ENCODE assay signal across 21 cellular contexts in the genomic region with DNA sequence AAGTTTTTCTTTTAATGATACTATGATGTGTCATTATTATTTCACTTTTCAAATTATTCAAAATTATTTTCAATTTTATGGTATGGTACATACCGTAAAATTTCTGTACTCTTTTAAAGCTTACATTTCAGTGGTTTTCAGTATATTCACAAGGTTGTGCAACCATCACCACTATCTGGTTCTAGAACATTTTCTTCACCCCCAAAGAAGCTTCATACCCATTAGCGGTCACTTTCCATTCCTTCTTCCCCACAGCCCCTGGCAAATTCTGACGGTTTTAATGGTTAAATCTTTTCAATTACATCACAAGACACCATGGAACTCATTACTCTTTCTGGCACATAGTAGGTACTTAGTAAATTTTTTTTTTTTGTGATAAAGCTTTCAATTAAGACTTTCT. TPM values are rescaled to one million over a fixed set of nuclear protein-coding genes. Genes with fewer than 3 reads are reported as not detected.
DNase-seq lines count a peak whose midpoint lies in the region; TF ChIP-seq lines count a peak whose summit lies in the region.
"Had no signal": no experiment of that assay in that cellular context is flagged by ENCODE, and none has a peak within 500 bp of the region (broad histone marks: within the 10 kb centered on the region; RNA-seq: fewer than 3 reads in every experiment).

No MANE protein-coding gene starts in this region.

- H3K9me3 ChIP-seq in CD8-positive, alpha-beta memory T cell (ENCODE audit: low read length) = no peaks in the 10 kb centered on the region
- no peaks in the 10 kb centered on the region for H3K9me3 ChIP-seq in adrenal gland (replicated peaks in 1 of 3)
- H3K9me3 ChIP-seq: BE2C, psoas muscle, SK-N-SH had no signal

- H3K4me1 Mint-ChIP-seq in T-helper 2 cell treated with Interferon-gamma antibody and Interleukin-4, amounts not matched to agents 5 μg/mL and 100 μg/mL, for 36 hours (ENCODE audit: low read depth) = peaks cover 44% of the 10 kb centered on the region
- H3K4me1 Mint-ChIP-seq in CD8-positive, alpha-beta memory T cell = peaks cover 64 to 88% (median 77%) of the 10 kb centered on the region in 3 donors
- peaks cover 70% of the 10 kb centered on the region for H3K4me1 Mint-ChIP-seq in activated CD4-positive, alpha-beta memory T cell treated with anti-CD3 and anti-CD28 coated beads, Interleukin-2, amount 10 ng/mL, durations not matched to agents 7 days and 5 days
- H3K4me1 Mint-ChIP-seq in endothelial cell (ENCODE audit: unreplicated experiment) = peaks cover 5% of the 10 kb centered on the region

- DNase-seq in T-helper 2 cell treated with Interferon-gamma antibody and Interleukin-4, amounts not matched to agents 5 μg/mL and 100 μg/mL, for 36 hours (ENCODE audit: low spot score) = no peak
- DNase-seq in T-helper 2 cell = no peak
- no peak for DNase-seq in CD8-positive, alpha-beta memory T cell
- DNase-seq in activated CD4-positive, alpha-beta memory T cell treated with anti-CD3 and anti-CD28 coated beads, Interleukin-2, amount 10 ng/mL, durations not matched to agents 7 days and 5 days = no peak
- DNase-seq in fibroblast of villous mesenchyme (ENCODE audit: low read depth) = peak; percentile 71
- no peak for DNase-seq in endothelial cell (ENCODE audit: low spot score)
- DNase-seq in NCI-H1048 (lab: John Stamatoyannopoulos, UW) = no peak
- DNase-seq in adrenal gland = no peak
- DNase-seq: 8988T; amygdala; BE2C; DMS 273 treated with DMSO at 0.1 percent for 48 hours; effector CD8-positive, alpha-beta T cell; HFFc6; kidney; mesenchymal stem cell; NCI-H526; psoas muscle; SK-N-SH; trophoblast cell had no signal

- peak overlapping the region; percentile 60 for H3K27ac ChIP-seq in CD8-positive, alpha-beta memory T cell (ENCODE audit: low read depth, low read length)
- no peak overlapping the region for H3K27ac ChIP-seq in adrenal gland
- H3K27ac ChIP-seq: psoas muscle had no signal

- CTCF ChIA-PET in CD8-positive, alpha-beta memory T cell (lab: Charles Lee) = interaction anchor here (2.9 to 9.8 kb wide), 3 partner anchors 9 to 409 kb away, joined by 10 to 104 read pairs (median 66); no protein-coding TSS in a partner anchor
- CTCF ChIA-PET in activated CD4-positive, alpha-beta memory T cell treated with anti-CD3 and anti-CD28 coated beads, Interleukin-2, amount 10 ng/mL, durations not matched to agents 7 days and 5 days (lab: Charles Lee) = interaction anchor here (2.7 to 5.4 kb wide), 2 partner anchors 10 to 14 kb away, joined by 16 to 41 read pairs; no protein-coding TSS in a partner anchor

- no peak overlapping the region for H3K4me3 Mint-ChIP-seq in T-helper 2 cell treated with Interferon-gamma antibody and Interleukin-4, amounts not matched to agents 5 μg/mL and 100 μg/mL, for 36 hours
- H3K4me3 Mint-ChIP-seq in CD8-positive, alpha-beta memory T cell = peak overlapping the region; percentile 58 to 100 (median 93)
- no peak overlapping the region for H3K4me3 Mint-ChIP-seq in activated CD4-positive, alpha-beta memory T cell treated with anti-CD3 and anti-CD28 coated beads, Interleukin-2, amount 10 ng/mL, durations not matched to agents 7 days and 5 days
- H3K4me3 Mint-ChIP-seq in endothelial cell (ENCODE audit: unreplicated experiment) = no peak overlapping the region
- H3K4me3 Mint-ChIP-seq: HFFc6 had no signal

- H3K9me3 Mint-ChIP-seq in T-helper 2 cell treated with Interferon-gamma antibody and Interleukin-4, amounts not matched to agents 5 μg/mL and 100 μg/mL, for 36 hours = peaks cover 6% of the 10 kb centered on the region
- peaks cover 0 to 2% (median 0%) of the 10 kb centered on the region in 5 donors for H3K9me3 Mint-ChIP-seq in CD8-positive, alpha-beta memory T cell
- peaks cover 9% of the 10 kb centered on the region for H3K9me3 Mint-ChIP-seq in activated CD4-positive, alpha-beta memory T cell treated with anti-CD3 and anti-CD28 coated beads, Interleukin-2, amount 10 ng/mL, durations not matched to agents 7 days and 5 days
- no peaks in the 10 kb centered on the region for H3K9me3 Mint-ChIP-seq in endothelial cell (ENCODE audit: unreplicated experiment)
- H3K9me3 Mint-ChIP-seq: HFFc6; stimulated activated memory B cell treated with anti-CD40 and anti-IgM and Interleukin-4, amounts not matched to agents 10 μg/mL and 1 μg/mL and 100 μg/mL, for 72 hours had no signal

- POLR2A ChIA-PET in CD8-positive, alpha-beta memory T cell (lab: Charles Lee) = interaction anchor here (0.5 to 4.6 kb wide), 5 partner anchors 10 to 592 kb away, joined by 3 to 174 read pairs (median 4); a partner anchor contains a TSS
- POLR2A ChIA-PET in activated CD4-positive, alpha-beta memory T cell treated with anti-CD3 and anti-CD28 coated beads, Interleukin-2, amount 10 ng/mL, durations not matched to agents 7 days and 5 days (lab: Charles Lee) = interaction anchor here (1.1 to 11.7 kb wide), 6 partner anchors 12 to 148 kb away, joined by 3 to 405 read pairs (median 9); a partner anchor contains a TSS

- TF ChIP-seq POLR2A in adrenal gland (IDR thresholded peaks at IDR 0.05) = no peak

- no peaks in the 10 kb centered on the region for H3K27me3 Mint-ChIP-seq in T-helper 2 cell treated with Interferon-gamma antibody and Interleukin-4, amounts not matched to agents 5 μg/mL and 100 μg/mL, for 36 hours (ENCODE audit: low read depth)
- H3K27me3 Mint-ChIP-seq in CD8-positive, alpha-beta memory T cell = no peaks in the 10 kb centered on the region
- H3K27me3 Mint-ChIP-seq in activated CD4-positive, alpha-beta memory T cell treated with anti-CD3 and anti-CD28 coated beads, Interleukin-2, amount 10 ng/mL, durations not matched to agents 7 days and 5 days = no peaks in the 10 kb centered on the region
- peaks cover 2% of the 10 kb centered on the region for H3K27me3 Mint-ChIP-seq in endothelial cell (ENCODE audit: unreplicated experiment)
- H3K27me3 Mint-ChIP-seq: stimulated activated memory B cell treated with anti-CD40 and anti-IgM and Interleukin-4, amounts not matched to agents 10 μg/mL and 1 μg/mL and 100 μg/mL, for 72 hours had no signal

- peaks cover 59% of the 10 kb centered on the region for H3K36me3 Mint-ChIP-seq in T-helper 2 cell treated with Interferon-gamma antibody and Interleukin-4, amounts not matched to agents 5 μg/mL and 100 μg/mL, for 36 hours (ENCODE audit: low read depth)
- H3K36me3 Mint-ChIP-seq in CD8-positive, alpha-beta memory T cell = peaks cover 13 to 61% (median 27%) of the 10 kb centered on the region in 3 donors
- H3K36me3 Mint-ChIP-seq in activated CD4-positive, alpha-beta memory T cell treated with anti-CD3 and anti-CD28 coated beads, Interleukin-2, amount 10 ng/mL, durations not matched to agents 7 days and 5 days (ENCODE audit: low read depth) = peaks cover 74% of the 10 kb centered on the region
- H3K36me3 Mint-ChIP-seq in endothelial cell (ENCODE audit: low read depth, unreplicated experiment) = no peaks in the 10 kb centered on the region
- H3K36me3 Mint-ChIP-seq: stimulated activated memory B cell treated with anti-CD40 and anti-IgM and Interleukin-4, amounts not matched to agents 10 μg/mL and 1 μg/mL and 100 μg/mL, for 72 hours had no signal

- no peaks in the 10 kb centered on the region for H3K27me3 ChIP-seq in CD8-positive, alpha-beta memory T cell (ENCODE audit: insufficient read depth, low read length, poor library complexity, severe bottlenecking)
- H3K27me3 ChIP-seq in adrenal gland = no peaks in the 10 kb centered on the region
- H3K27me3 ChIP-seq: BE2C had no signal

- H3K27ac Mint-ChIP-seq in T-helper 2 cell treated with Interferon-gamma antibody and Interleukin-4, amounts not matched to agents 5 μg/mL and 100 μg/mL, for 36 hours = peak overlapping the region; percentile 88
- peak overlapping the region; percentile 91 to 100 (median 98) for H3K27ac Mint-ChIP-seq in CD8-positive, alpha-beta memory T cell
- peak overlapping the region; percentile 83 for H3K27ac Mint-ChIP-seq in activated CD4-positive, alpha-beta memory T cell treated with anti-CD3 and anti-CD28 coated beads, Interleukin-2, amount 10 ng/mL, durations not matched to agents 7 days and 5 days
- no peak overlapping the region for H3K27ac Mint-ChIP-seq in endothelial cell (ENCODE audit: unreplicated experiment)
- H3K27ac Mint-ChIP-seq: stimulated activated memory B cell treated with anti-CD40 and anti-IgM and Interleukin-4, amounts not matched to agents 10 μg/mL and 1 μg/mL and 100 μg/mL, for 72 hours had no signal

- no peaks in the 10 kb centered on the region for H3K36me3 ChIP-seq in CD8-positive, alpha-beta memory T cell (ENCODE audit: insufficient read depth, low read length)
- H3K36me3 ChIP-seq in adrenal gland (replicated peaks in 1 of 2) = no peaks in the 10 kb centered on the region
- H3K36me3 ChIP-seq: BE2C had no signal

- TF ChIP-seq CTCF in fibroblast of villous mesenchyme (IDR thresholded peaks at IDR 0.05; ENCODE audit: insufficient read depth, low read depth, low read length) (no peak), endothelial cell (IDR thresholded peaks at IDR 0.05; ENCODE audit: unreplicated experiment) (no peak), adrenal gland (IDR thresholded peaks at IDR 0.05) (no peak)

- intact Hi-C loops in adrenal gland (cut with DNase I) = no loop called here

- H3K4me1 ChIP-seq in CD8-positive, alpha-beta memory T cell (ENCODE audit: insufficient read depth, low read length) = peaks cover 84% of the 10 kb centered on the region
- H3K4me1 ChIP-seq in adrenal gland (replicated peaks in 1 of 2) = no peaks in the 10 kb centered on the region
- H3K4me1 ChIP-seq: BE2C, psoas muscle had no signal

- WGBS in adrenal gland, 4 donors = 76 to 87% (median 82%) methylated on average over 3 of the region's 3 CpGs

- no peak overlapping the region for H3K4me3 ChIP-seq in CD8-positive, alpha-beta memory T cell (ENCODE audit: low read length)
- no peak overlapping the region for H3K4me3 ChIP-seq in fibroblast of villous mesenchyme (ENCODE audit: low read depth, low read length)
- no peak overlapping the region for H3K4me3 ChIP-seq in adrenal gland
- H3K4me3 ChIP-seq: psoas muscle had no signal

RNA-seq across cellular contexts. Expression of a gene that starts 22.8 kb away (rescaled TPM):
- total RNA-seq in CD8-positive, alpha-beta memory T cell = 100 to 1,000 TPM; 183 to 194 TPM
- 316 TPM for polyA plus RNA-seq in CD8-positive, alpha-beta memory T cell
- 100 to 1,000 TPM; 193 to 196 TPM for total RNA-seq in activated CD4-positive, alpha-beta memory T cell treated with anti-CD3 and anti-CD28 coated beads, Interleukin-2, amount 10 ng/mL, durations not matched to agents 7 days and 5 days
- 114 and 135 TPM in 2 replicates for total RNA-seq in fibroblast of villous mesenchyme
- total RNA-seq in endothelial cell (ENCODE audit: unreplicated experiment) = 218 TPM
- 100 to 1,000 TPM in 7 of 8 donors, 10 to 100 TPM in 1; 78.6 to 299 (median 180) TPM for total RNA-seq in adrenal gland
- polyA plus RNA-seq in adrenal gland = 100 to 1,000 TPM; 156 to 256 (median 235) TPM

Comparison
In these comparisons a context has a peak if more than half of its experiments do, and no peak if none do; other contexts are left out.
1. H3K4me3 Mint-ChIP-seq: peak in CD8-positive, alpha-beta memory T cell (7 of 7); none in T-helper 2 cell treated with Interferon-gamma antibody and Interleukin-4, amounts not matched to agents 5 μg/mL and 100 μg/mL, for 36 hours (single experiment), activated CD4-positive, alpha-beta memory T cell treated with anti-CD3 and anti-CD28 coated beads, Interleukin-2, amount 10 ng/mL, durations not matched to agents 7 days and 5 days (single experiment) and endothelial cell (single experiment).